8 cellular contexts compared by ENCODE assay signal in the genomic region with DNA sequence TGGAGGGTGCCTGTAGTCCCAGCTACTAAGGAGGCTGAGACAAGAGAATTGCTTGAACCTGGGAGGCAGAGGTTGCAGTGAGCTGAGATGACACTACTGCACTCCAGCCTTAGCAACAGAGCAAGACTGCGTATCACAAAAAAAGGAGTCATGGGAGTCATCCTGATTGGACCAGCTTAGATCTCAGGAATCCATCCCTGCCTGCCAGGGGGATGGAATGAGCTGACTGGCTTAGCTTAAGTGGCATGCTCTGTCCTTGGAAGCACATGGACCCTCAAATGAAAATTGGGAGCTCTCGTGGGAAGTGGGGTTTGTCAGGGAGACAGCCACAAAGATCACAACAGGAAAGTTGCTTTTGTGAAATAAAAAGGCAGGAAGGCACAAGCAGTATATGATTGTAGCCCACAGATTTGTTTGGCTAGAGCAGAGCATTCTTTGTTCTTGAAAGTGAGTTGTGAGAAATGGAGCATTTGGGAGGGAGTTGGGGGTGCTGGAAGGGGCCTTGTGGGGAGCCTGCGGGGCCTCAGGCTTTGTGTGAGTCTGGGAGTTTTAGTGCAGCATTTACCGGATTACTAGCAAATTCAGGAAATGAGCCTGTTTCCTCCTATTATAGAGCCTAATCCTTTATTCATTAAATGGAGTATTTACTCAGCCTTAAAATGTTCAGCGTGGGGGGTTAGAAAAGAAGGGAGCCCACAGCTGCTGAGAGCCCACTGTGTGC. TPM values are rescaled to one million over a fixed set of nuclear protein-coding genes. Genes with fewer than 3 reads are reported as not detected.
DNase-seq lines count a peak whose midpoint lies in the region; ATAC-seq and TF ChIP-seq lines count a peak whose summit lies in the region.
"Had no signal": no experiment of that assay in that cellular context is flagged by ENCODE, and none has a peak within 500 bp of the region (broad histone marks: within the 10 kb centered on the region; RNA-seq: fewer than 3 reads in every experiment).

No MANE protein-coding gene starts in this region.

- intact Hi-C loops in ascending aorta (cut with DNase I) = loop anchor here (5.0 kb wide), 1 partner anchor 747 kb away; the partner anchor contains the start of gene CALM1
- intact Hi-C loops in left ventricle myocardium inferior (cut with micrococcal nuclease) = no loop called here

- H3K27me3 ChIP-seq in ascending aorta = no peaks in the 10 kb centered on the region
- no peaks in the 10 kb centered on the region for H3K27me3 ChIP-seq in left ventricle myocardium inferior (ENCODE audit: low read depth)
- H3K27me3 ChIP-seq: tibial nerve had no signal

- no peak overlapping the region for H3K4me3 Mint-ChIP-seq in stimulated activated memory B cell treated with anti-CD40 and anti-IgM and Interleukin-4, amounts not matched to agents 10 μg/mL and 1 μg/mL and 100 μg/mL, for 72 hours

- H3K36me3 ChIP-seq in ascending aorta (peaks cover 4 to 6% of the 10 kb centered on the region in 2 donors), left ventricle myocardium inferior (peaks cover 46% of the 10 kb centered on the region)

- peaks cover 43% of the 10 kb centered on the region for H3K36me3 Mint-ChIP-seq in stimulated activated memory B cell treated with anti-CD40 and anti-IgM and Interleukin-4, amounts not matched to agents 10 μg/mL and 1 μg/mL and 100 μg/mL, for 72 hours

- in situ Hi-C loops in KBM-7 (cut with MboI; ENCODE audit: low pct_unique_long_range_greater_than_20kb, low sequenced_read_pairs) = no loop called here

- H3K27ac Mint-ChIP-seq in stimulated activated memory B cell treated with anti-CD40 and anti-IgM and Interleukin-4, amounts not matched to agents 10 μg/mL and 1 μg/mL and 100 μg/mL, for 72 hours = peak overlapping the region; percentile 25

- H3K4me3 ChIP-seq in ascending aorta = no peak overlapping the region
- no peak overlapping the region for H3K4me3 ChIP-seq in left ventricle myocardium inferior
- H3K4me3 ChIP-seq: tibial nerve had no signal

- H3K9me3 ChIP-seq in ascending aorta = no peaks in the 10 kb centered on the region
- H3K9me3 ChIP-seq in left ventricle myocardium inferior (replicated peaks) = no peaks in the 10 kb centered on the region
- H3K9me3 ChIP-seq: tibial nerve had no signal

- peaks cover 6 to 20% of the 10 kb centered on the region in 2 donors for H3K4me1 ChIP-seq in ascending aorta
- peaks cover 89% of the 10 kb centered on the region for H3K4me1 ChIP-seq in left ventricle myocardium inferior

- TF ChIP-seq CTCF in ascending aorta (IDR thresholded peaks at IDR 0.05) = no peak
- TF ChIP-seq CTCF in left ventricle myocardium inferior (IDR thresholded peaks at IDR 0.05; ENCODE audit: borderline replicate concordance) = no peak

- peaks cover 41% of the 10 kb centered on the region for H3K4me1 Mint-ChIP-seq in stimulated activated memory B cell treated with anti-CD40 and anti-IgM and Interleukin-4, amounts not matched to agents 10 μg/mL and 1 μg/mL and 100 μg/mL, for 72 hours

- DNase-seq in KBM-7 = peak; percentile 16
- no peak for DNase-seq in ascending aorta (ENCODE audit: low spot score in 2 of 2)
- DNase-seq in left ventricle myocardium inferior = no peak
- DNase-seq in A172 (ENCODE audit: low spot score) = no peak
- DNase-seq in Ammon's horn (ENCODE audit: low spot score) = no peak

- no peaks in the 10 kb centered on the region for H3K9me3 Mint-ChIP-seq in stimulated activated memory B cell treated with anti-CD40 and anti-IgM and Interleukin-4, amounts not matched to agents 10 μg/mL and 1 μg/mL and 100 μg/mL, for 72 hours

- H3K27ac ChIP-seq in ascending aorta (peak overlapping the region; percentile 8 to 71), left ventricle myocardium inferior (replicated peaks) (peak overlapping the region; percentile 84)

- no peak for ATAC-seq in stimulated activated memory B cell treated with anti-CD40 and anti-IgM and Interleukin-4, amounts not matched to agents 10 μg/mL and 1 μg/mL and 100 μg/mL, for 72 hours
- no peak for ATAC-seq in HG02840 (IDR thresholded peaks at IDR 0.05; ENCODE audit: low FRiP score, unreplicated experiment)

- H3K27me3 Mint-ChIP-seq in stimulated activated memory B cell treated with anti-CD40 and anti-IgM and Interleukin-4, amounts not matched to agents 10 μg/mL and 1 μg/mL and 100 μg/mL, for 72 hours = no peaks in the 10 kb centered on the region

RNA-seq across cellular contexts. Expression of gene DGLUCY, which starts 30.7 kb away (rescaled TPM):
- total RNA-seq in ascending aorta (59.2 TPM), left ventricle myocardium inferior (220 TPM)
- total RNA-seq in A172 (2014; rRNA removed; shearing (Covaris generic)) = 28.7 and 31.7 TPM in 2 replicates
